In genomic region chr17:75099881-75100595, GRCh38 we compare ENCODE assay signal across 21 cellular contexts. TPM values are rescaled to one million over a fixed set of nuclear protein-coding genes. Genes with fewer than 3 reads are reported as not detected.
DNase-seq lines count a peak whose midpoint lies in the region; ATAC-seq and TF ChIP-seq lines count a peak whose summit lies in the region.
"Had no signal": no experiment of that assay in that cellular context is flagged by ENCODE, and none has a peak within 500 bp of the region (broad histone marks: within the 10 kb centered on the region; RNA-seq: fewer than 3 reads in every experiment).

No MANE protein-coding gene starts in this region.

- H2BK5ac ChIP-seq in IMR-90 (ENCODE audit: low read depth, low read length, poor library complexity, severe bottlenecking) (no peak overlapping the region), neuronal stem cell (ENCODE audit: low read length) (peak overlapping the region; percentile 44)

- H3K4me1 ChIP-seq in IMR-90 (ENCODE audit: control insufficient read depth, insufficient read depth, low read length): peaks cover 4% of the 10 kb centered on the region
- peaks cover 10% of the 10 kb centered on the region for H3K4me1 ChIP-seq in endodermal cell (ENCODE audit: control insufficient read depth, insufficient read depth, low read length)
- H3K4me1 ChIP-seq in neuronal stem cell (ENCODE audit: control insufficient read depth in 2 of 2, insufficient read depth in 1 of 2, low read depth in 1 of 2, low read length in 2 of 2): peaks cover 0 to 3% of the 10 kb centered on the region in 2 donors
- H3K4me1 ChIP-seq in stomach: peaks cover 6 to 32% (median 18%) of the 10 kb centered on the region in 4 donors

- H2AK9ac ChIP-seq in IMR-90 (replicated peaks; ENCODE audit: low read depth, low read length, poor library complexity): peak overlapping the region; percentile 42

- no peak for TF ChIP-seq POLR2A in IMR-90 (IDR thresholded peaks at IDR 0.05; ENCODE audit: low read depth, low read length)
- no peak for TF ChIP-seq POLR2A in stomach (IDR thresholded peaks at IDR 0.05)

- CTCF ChIA-PET in Calu3 (lab: Charles Lee): no interaction called here
- CTCF ChIA-PET in IMR-90 (lab: Yijun Ruan, JAX): no interaction called here

- no peak overlapping the region for H2BK120ac ChIP-seq in IMR-90 (ENCODE audit: low read depth, low read length)
- no peak overlapping the region for H2BK120ac ChIP-seq in neuronal stem cell (ENCODE audit: low read depth, low read length)

- no peak overlapping the region for H2BK12ac ChIP-seq in neuronal stem cell (ENCODE audit: low read length)

- in situ Hi-C loops in IMR-90 (cut with MboI; ENCODE audit: low sequenced_read_pairs): no loop called here

- H3K27me3 Mint-ChIP-seq in Calu3 (ENCODE audit: unreplicated experiment): no peaks in the 10 kb centered on the region
- H3K27me3 Mint-ChIP-seq in endodermal cell (ENCODE audit: insufficient read depth): no peaks in the 10 kb centered on the region
- H3K27me3 Mint-ChIP-seq in activated T-helper 1 cell treated with anti-CD3 and anti-CD28 coated beads, Interleukin-12 subunit alpha, Interleukin-12 subunit beta, Interleukin-2, Interleukin-4 antibody, amounts not matched to agents 30 ng/mL and 10 ng/mL and 1 ng/mL, durations not matched to agents 14 hours and 24 hours and 36 hours (ENCODE audit: insufficient read depth): peaks cover 2% of the 10 kb centered on the region
- H3K27me3 Mint-ChIP-seq: CD4-positive, alpha-beta T cell had no signal

- H4K91ac ChIP-seq in IMR-90 (ENCODE audit: insufficient read depth, low read depth, low read length) (no peak overlapping the region), neuronal stem cell (ENCODE audit: low read depth, low read length, poor library complexity) (peak overlapping the region; percentile 38)

- H3K27ac Mint-ChIP-seq in Calu3 (ENCODE audit: unreplicated experiment) (peak overlapping the region; percentile 33), endodermal cell (no peak overlapping the region)
- H3K27ac Mint-ChIP-seq in activated T-helper 1 cell treated with anti-CD3 and anti-CD28 coated beads, Interleukin-12 subunit alpha, Interleukin-12 subunit beta, Interleukin-2, Interleukin-4 antibody, amounts not matched to agents 30 ng/mL and 10 ng/mL and 1 ng/mL, durations not matched to agents 14 hours and 24 hours and 36 hours: no peak overlapping the region
- H3K27ac Mint-ChIP-seq: CD4-positive, alpha-beta T cell had no signal

- H3K14ac ChIP-seq in IMR-90 (replicated peaks; ENCODE audit: low read depth, low read length) (no peak overlapping the region), neuronal stem cell (ENCODE audit: low read length) (no peak overlapping the region)

- H3K9me3 ChIP-seq in IMR-90 (ENCODE audit: control insufficient read depth, insufficient read depth, low read length): no peaks in the 10 kb centered on the region
- H3K9me3 ChIP-seq in endodermal cell (ENCODE audit: control insufficient read depth, low read length): no peaks in the 10 kb centered on the region
- no peaks in the 10 kb centered on the region for H3K9me3 ChIP-seq in neuronal stem cell (replicated peaks in 1 of 2; ENCODE audit: control insufficient read depth in 2 of 2, insufficient read depth in 1 of 2, low read depth in 1 of 2, low read length in 2 of 2)
- no peaks in the 10 kb centered on the region for H3K9me3 ChIP-seq in stomach
- H3K9me3 ChIP-seq: A549, Caco-2, HAP-1 had no signal

- WGBS in IMR-90 (ENCODE audit: extremely low coverage in 2 of 2, insufficient read length in 1 of 2), 2 experiments: 97% methylated on average over 25 of the region's 31 CpGs; no CpG with 5 or more reads in 1 of the 2 experiments
- WGBS in endodermal cell (ENCODE audit: insufficient coverage in 1 of 2, insufficient read length in 1 of 2), 2 experiments: 96 to 97% methylated on average over 28 to 31 of the region's 31 CpGs
- no CpG with 5 or more reads among the region's 31 CpGs for WGBS in neuronal stem cell (ENCODE audit: extremely low coverage in 2 of 2, insufficient read length in 2 of 2, insufficient replicate concordance in 1 of 2), 2 donors
- WGBS in stomach, 5 donors: 91 to 96% (median 96%) methylated on average over 19 to 31 of the region's 31 CpGs

- no peak overlapping the region for H2AK5ac ChIP-seq in IMR-90 (ENCODE audit: low read depth, low read length)
- peak overlapping the region; percentile 52 for H2AK5ac ChIP-seq in neuronal stem cell (ENCODE audit: low read depth, low read length)

- TF ChIP-seq CTCF in Calu3 (IDR thresholded peaks at IDR 0.05; ENCODE audit: unreplicated experiment) (no peak), IMR-90 (conservative IDR thresholded peaks at IDR 0.05; ENCODE audit: low read depth, low read length) (no peak), endodermal cell (conservative IDR thresholded peaks at IDR 0.05) (no peak), stomach (IDR thresholded peaks at IDR 0.05) (no peak)

- no peak overlapping the region for H4K5ac ChIP-seq in IMR-90 (ENCODE audit: low read depth, low read length)

- no peak for TF ChIP-seq EP300 in stomach (IDR thresholded peaks at IDR 0.05)

- H3K36me3 ChIP-seq in IMR-90 (ENCODE audit: control insufficient read depth, insufficient read depth, low read length) (peaks cover 9% of the 10 kb centered on the region), endodermal cell (ENCODE audit: control insufficient read depth, insufficient read depth, low read length) (peaks cover 21% of the 10 kb centered on the region), neuronal stem cell (replicated peaks in 1 of 2; ENCODE audit: control insufficient read depth in 2 of 2, insufficient read depth in 2 of 2, low read length in 2 of 2) (peaks cover 0 to 1% of the 10 kb centered on the region in 2 donors), stomach (peaks cover 22 to 56% (median 46%) of the 10 kb centered on the region in 4 donors)

- peaks cover 0 to 2% of the 10 kb centered on the region in 2 experiments; a peak in 1 of 4 replicates for H3K79me1 ChIP-seq in IMR-90 (ENCODE audit: low read depth in 1 of 2, low read length in 2 of 2)
- no peaks in the 10 kb centered on the region for H3K79me1 ChIP-seq in neuronal stem cell (ENCODE audit: low read depth, low read length)

- dilution Hi-C loops in IMR-90 (cut with HindIII; ENCODE audit: low sequenced_read_pairs, unreplicated experiment): no loop called here

- no peaks in the 10 kb centered on the region; the same call in 1 of the 2 replicates for H4K20me1 ChIP-seq in IMR-90 (ENCODE audit: insufficient read depth, low read length)

- H3K27me3 ChIP-seq in IMR-90 (ENCODE audit: control insufficient read depth, insufficient read depth, low read length): no peaks in the 10 kb centered on the region
- no peaks in the 10 kb centered on the region for H3K27me3 ChIP-seq in endodermal cell (ENCODE audit: control insufficient read depth, insufficient read depth, low read length, poor library complexity, severe bottlenecking)
- peaks cover 0 to 4% (median 0%) of the 10 kb centered on the region in 3 experiments for H3K27me3 ChIP-seq in neuronal stem cell (ENCODE audit: control insufficient read depth in 3 of 3, insufficient read depth in 3 of 3, low read depth in 1 of 3, low read length in 3 of 3)
- H3K27me3 ChIP-seq in stomach: no peaks in the 10 kb centered on the region

- intact Hi-C loops in Calu3 (cut with micrococcal nuclease; ENCODE audit: unreplicated experiment) (no loop called here), IMR-90 (cut with micrococcal nuclease) (no loop called here), stomach (cut with DNase I; ENCODE audit: low total_unique reads) (no loop called here)
- intact Hi-C loops in activated T-helper 1 cell treated with anti-CD3 and anti-CD28 coated beads, Interleukin-12 subunit alpha, Interleukin-12 subunit beta, Interleukin-2, Interleukin-4 antibody, amounts not matched to agents 30 ng/mL and 10 ng/mL and 1 ng/mL, durations not matched to agents 14 hours and 24 hours and 36 hours (cut with micrococcal nuclease): no loop called here

- BruUV-seq in Calu3 (replicated peaks; lab: Mats Ljungman, UMichigan) (no TSS peak), IMR-90 (replicated peaks; lab: Mats Ljungman, UMichigan) (no TSS peak)

- H3K4me3 ChIP-seq in IMR-90 (ENCODE audit: insufficient read depth, low read depth, low read length) (no peak overlapping the region), endodermal cell (ENCODE audit: low read length) (no peak overlapping the region), neuronal stem cell (ENCODE audit: low read length in 2 of 2) (no peak overlapping the region), stomach (no peak overlapping the region)
- H3K4me3 ChIP-seq: A549, HAP-1 had no signal

- H3K9me1 ChIP-seq in IMR-90 (ENCODE audit: insufficient read depth, low read length): no peaks in the 10 kb centered on the region

- H3K56ac ChIP-seq in IMR-90 (ENCODE audit: extremely low read depth, insufficient read depth, low read length): no peak overlapping the region

- no peak overlapping the region for H3K4me2 ChIP-seq in IMR-90 (ENCODE audit: low read depth, low read length)
- no peak overlapping the region for H3K4me2 ChIP-seq in neuronal stem cell (ENCODE audit: insufficient read depth, low read length, poor library complexity, severe bottlenecking)
- H3K4me2 ChIP-seq: A549 had no signal

- no peak for TF ChIP-seq RAD21 in IMR-90 (IDR thresholded peaks at IDR 0.05; ENCODE audit: low read length)

- H4K8ac ChIP-seq in IMR-90 (ENCODE audit: low read depth in 2 of 2, low read length in 2 of 2): no peak overlapping the region
- no peak overlapping the region for H4K8ac ChIP-seq in neuronal stem cell (ENCODE audit: low read depth, low read length)

- DNase-seq in Calu3: no peak
- no peak for DNase-seq in IMR-90
- peak; percentile 54 for DNase-seq in endodermal cell
- no peak for DNase-seq in neuronal stem cell (ENCODE audit: low spot score)
- no peak for DNase-seq in stomach
- no peak for DNase-seq in cortex of kidney (lab: John Stamatoyannopoulos, UW)
- no peak for DNase-seq in activated T-helper 1 cell treated with anti-CD3 and anti-CD28 coated beads, Interleukin-12 subunit alpha, Interleukin-12 subunit beta, Interleukin-2, Interleukin-4 antibody, amounts not matched to agents 30 ng/mL and 10 ng/mL and 1 ng/mL, durations not matched to agents 14 hours and 24 hours and 36 hours (ENCODE audit: low spot score)
- DNase-seq: AML-193; Caco-2; CD4-positive, alpha-beta T cell; DMS153; DMS79; GDM1; GOT3 had no signal

- no peak overlapping the region for H2AFZ ChIP-seq in IMR-90 (replicated peaks; ENCODE audit: low read length, poor library complexity)
- no peak overlapping the region for H2AFZ ChIP-seq in neuronal stem cell (ENCODE audit: low read length)

- H2BK15ac ChIP-seq in IMR-90 (ENCODE audit: low read depth, low read length) (no peak overlapping the region), neuronal stem cell (ENCODE audit: low read length) (no peak overlapping the region)

- no peak overlapping the region for H3K18ac ChIP-seq in IMR-90 (ENCODE audit: low read depth, low read length)
- H3K18ac ChIP-seq in neuronal stem cell (ENCODE audit: low read length): no peak overlapping the region

- H2BK20ac ChIP-seq in IMR-90 (ENCODE audit: low read depth, low read length): no peak overlapping the region

- POLR2A ChIA-PET in IMR-90 (lab: Charles Lee; ENCODE audit: unreplicated experiment): no interaction called here

- no peak overlapping the region for H3K27ac ChIP-seq in IMR-90 (ENCODE audit: insufficient read depth, low read length)
- no peak overlapping the region for H3K27ac ChIP-seq in endodermal cell (ENCODE audit: low read depth, low read length)
- H3K27ac ChIP-seq in neuronal stem cell (replicated peaks; ENCODE audit: low read length): no peak overlapping the region
- no peak overlapping the region for H3K27ac ChIP-seq in stomach
- H3K27ac ChIP-seq: 22Rv1, C4-2B had no signal

- H3K4me1 Mint-ChIP-seq in Calu3 (ENCODE audit: low read depth, unreplicated experiment) (peaks cover 15% of the 10 kb centered on the region), endodermal cell (peaks cover 31% of the 10 kb centered on the region)
- H3K4me1 Mint-ChIP-seq in activated T-helper 1 cell treated with anti-CD3 and anti-CD28 coated beads, Interleukin-12 subunit alpha, Interleukin-12 subunit beta, Interleukin-2, Interleukin-4 antibody, amounts not matched to agents 30 ng/mL and 10 ng/mL and 1 ng/mL, durations not matched to agents 14 hours and 24 hours and 36 hours (ENCODE audit: low read depth): no peaks in the 10 kb centered on the region

- no peaks in the 10 kb centered on the region for H3K9me3 Mint-ChIP-seq in Calu3 (ENCODE audit: low read depth, unreplicated experiment)
- H3K9me3 Mint-ChIP-seq in endodermal cell: no peaks in the 10 kb centered on the region
- no peaks in the 10 kb centered on the region for H3K9me3 Mint-ChIP-seq in activated T-helper 1 cell treated with anti-CD3 and anti-CD28 coated beads, Interleukin-12 subunit alpha, Interleukin-12 subunit beta, Interleukin-2, Interleukin-4 antibody, amounts not matched to agents 30 ng/mL and 10 ng/mL and 1 ng/mL, durations not matched to agents 14 hours and 24 hours and 36 hours
- H3K9me3 Mint-ChIP-seq: CD4-positive, alpha-beta T cell had no signal

- no peak for ATAC-seq in IMR-90 (ENCODE audit: low read depth)
- no peak for ATAC-seq in HG02588 (IDR thresholded peaks at IDR 0.05; ENCODE audit: unreplicated experiment)
- ATAC-seq: A549, HepG2 had no signal

- no peak overlapping the region for H3K4me3 Mint-ChIP-seq in Calu3 (ENCODE audit: low read depth, unreplicated experiment)
- no peak overlapping the region for H3K4me3 Mint-ChIP-seq in endodermal cell
- no peak overlapping the region for H3K4me3 Mint-ChIP-seq in activated T-helper 1 cell treated with anti-CD3 and anti-CD28 coated beads, Interleukin-12 subunit alpha, Interleukin-12 subunit beta, Interleukin-2, Interleukin-4 antibody, amounts not matched to agents 30 ng/mL and 10 ng/mL and 1 ng/mL, durations not matched to agents 14 hours and 24 hours and 36 hours
- H3K4me3 Mint-ChIP-seq: CD4-positive, alpha-beta T cell had no signal

- peaks cover 95% of the 10 kb centered on the region for H3K36me3 Mint-ChIP-seq in Calu3 (ENCODE audit: insufficient read depth, unreplicated experiment)
- peaks cover 61% of the 10 kb centered on the region for H3K36me3 Mint-ChIP-seq in endodermal cell (ENCODE audit: low read depth)
- peaks cover 5% of the 10 kb centered on the region for H3K36me3 Mint-ChIP-seq in activated T-helper 1 cell treated with anti-CD3 and anti-CD28 coated beads, Interleukin-12 subunit alpha, Interleukin-12 subunit beta, Interleukin-2, Interleukin-4 antibody, amounts not matched to agents 30 ng/mL and 10 ng/mL and 1 ng/mL, durations not matched to agents 14 hours and 24 hours and 36 hours (ENCODE audit: low read depth)

- H3K23ac ChIP-seq in IMR-90 (ENCODE audit: low read depth, low read length) (no peak overlapping the region), neuronal stem cell (ENCODE audit: low read depth, low read length, poor library complexity) (peak overlapping the region; percentile 34)

- H3K4ac ChIP-seq in IMR-90 (ENCODE audit: low read depth, low read length): no peak overlapping the region; the same call in 1 of the 2 replicates
- no peak overlapping the region for H3K4ac ChIP-seq in neuronal stem cell (ENCODE audit: low read length)

- H3K9ac ChIP-seq in IMR-90 (ENCODE audit: low read depth, low read length) (no peak overlapping the region), endodermal cell (ENCODE audit: extremely low read depth, low read length, poor library complexity, severe bottlenecking) (no peak overlapping the region), neuronal stem cell (ENCODE audit: low read depth, low read length, poor library complexity) (peak overlapping the region; percentile 79)

RNA-seq across cellular contexts. Expression of gene ARMC7, which starts 9.7 kb away (rescaled TPM):
- total RNA-seq in Calu3 (2022): 18.6 and 19.8 TPM in 2 replicates
- 1.7 and 1.8 TPM in 2 replicates for total RNA-seq in IMR-90 (2012; rRNA removed)
- 6.9 and 7.3 TPM in 2 replicates for polyA plus RNA-seq in IMR-90 (2012; rRNA removed)
- 7.1 and 7.3 TPM in 2 replicates for polyA plus RNA-seq in IMR-90 (2012; cell fraction: cytosol; rRNA removed)
- polyA plus RNA-seq in IMR-90 (2012; cell fraction: nucleus; rRNA removed; ENCODE audit: low replicate concordance): 4.8 and 7.7 TPM in 2 replicates
- total RNA-seq in endodermal cell: 10 to 100 TPM; 20.0 to 26.6 TPM
- 14.0 TPM for polyA plus RNA-seq in endodermal cell (2013, experiment 1 of 2)
- polyA plus RNA-seq in endodermal cell (2013, experiment 2 of 2): 12.3 TPM
- polyA plus RNA-seq in neuronal stem cell (2013, experiment 1 of 2): 7.3 TPM
- 6.9 TPM for polyA plus RNA-seq in neuronal stem cell (2013, experiment 2 of 2)
- total RNA-seq in stomach: 10 to 100 TPM in 4 of 5 donors, 1 to 10 TPM in 1; 2.2 to 26.8 (median 13.9) TPM
- polyA plus RNA-seq in stomach: 10 to 100 TPM in 2 of 3 donors, 1 to 10 TPM in 1; 9.6 to 10.8 (median 10.7) TPM
- total RNA-seq in activated T-helper 1 cell treated with anti-CD3 and anti-CD28 coated beads, Interleukin-12 subunit alpha, Interleukin-12 subunit beta, Interleukin-2, Interleukin-4 antibody, amounts not matched to agents 30 ng/mL and 10 ng/mL and 1 ng/mL, durations not matched to agents 14 hours and 24 hours and 36 hours: 11.6 and 13.0 TPM in 2 replicates

RNA-seq across cellular contexts. Expression of gene SLC16A5, which starts 12.3 kb away (rescaled TPM):
- total RNA-seq in Calu3 (2022): 124 and 187 TPM in 2 replicates
- total RNA-seq in IMR-90 (2012; rRNA removed): 1.1 and 1.8 TPM in 2 replicates
- polyA plus RNA-seq in IMR-90 (2012; rRNA removed): 5.9 and 7.1 TPM in 2 replicates
- polyA plus RNA-seq in IMR-90 (2012; cell fraction: cytosol; rRNA removed): 1.9 and 9.5 TPM in 2 replicates
- 19.4 and 39.3 TPM in 2 replicates for polyA plus RNA-seq in IMR-90 (2012; cell fraction: nucleus; rRNA removed; ENCODE audit: low replicate concordance)
- 10 to 100 TPM; 28.8 to 54.0 TPM for total RNA-seq in endodermal cell
- 10.8 TPM for polyA plus RNA-seq in endodermal cell (2013, experiment 1 of 2)
- 7.6 TPM for polyA plus RNA-seq in endodermal cell (2013, experiment 2 of 2)
- polyA plus RNA-seq in neuronal stem cell (2013, experiment 1 of 2): 7.7 TPM
- 7.9 TPM for polyA plus RNA-seq in neuronal stem cell (2013, experiment 2 of 2)
- 100 to 1,000 TPM in 1 of 5 donors, 10 to 100 TPM in 4; 30.3 to 132 (median 57.1) TPM for total RNA-seq in stomach
- 1 to 10 TPM; 6.8 to 9.0 (median 7.9) TPM for polyA plus RNA-seq in stomach
- total RNA-seq in activated T-helper 1 cell treated with anti-CD3 and anti-CD28 coated beads, Interleukin-12 subunit alpha, Interleukin-12 subunit beta, Interleukin-2, Interleukin-4 antibody, amounts not matched to agents 30 ng/mL and 10 ng/mL and 1 ng/mL, durations not matched to agents 14 hours and 24 hours and 36 hours: 5.5 and 7.2 TPM in 2 replicates
- total RNA-seq: Daoy had no signal

RNA-seq across cellular contexts. Expression of gene NT5C, which starts 31.5 kb away (rescaled TPM):
- total RNA-seq in Calu3 (2022) (56.6 and 58.2 TPM in 2 replicates), IMR-90 (2012; rRNA removed) (23.1 and 24.0 TPM in 2 replicates), endodermal cell (10 to 100 TPM; 69.1 to 80.3 TPM), stomach (100 to 1,000 TPM in 3 of 5 donors, 10 to 100 TPM in 2; 24.1 to 472 (median 150) TPM)
- polyA plus RNA-seq in IMR-90 (2012; rRNA removed) (44.6 and 62.1 TPM in 2 replicates), stomach (100 to 1,000 TPM in 2 of 3 donors, 10 to 100 TPM in 1; 60.5 to 120 (median 117) TPM)
- 36.7 and 49.9 TPM in 2 replicates for polyA plus RNA-seq in IMR-90 (2012; cell fraction: cytosol; rRNA removed)
- 78.2 and 163 TPM in 2 replicates for polyA plus RNA-seq in IMR-90 (2012; cell fraction: nucleus; rRNA removed; ENCODE audit: low replicate concordance)
- 71.1 TPM for polyA plus RNA-seq in endodermal cell (2013, experiment 1 of 2)
- 57.0 TPM for polyA plus RNA-seq in endodermal cell (2013, experiment 2 of 2)
- polyA plus RNA-seq in neuronal stem cell (2013, experiment 1 of 2): 59.9 TPM
- 58.9 TPM for polyA plus RNA-seq in neuronal stem cell (2013, experiment 2 of 2)
- 80.0 and 80.1 TPM in 2 replicates for total RNA-seq in activated T-helper 1 cell treated with anti-CD3 and anti-CD28 coated beads, Interleukin-12 subunit alpha, Interleukin-12 subunit beta, Interleukin-2, Interleukin-4 antibody, amounts not matched to agents 30 ng/mL and 10 ng/mL and 1 ng/mL, durations not matched to agents 14 hours and 24 hours and 36 hours

RNA-seq across cellular contexts. Expression of gene KCTD2, which starts 53.0 kb away (rescaled TPM):
- total RNA-seq in Calu3 (2022): 24.4 TPM in 2 replicates
- 9.1 and 9.4 TPM in 2 replicates for total RNA-seq in IMR-90 (2012; rRNA removed)
- polyA plus RNA-seq in IMR-90 (2012; rRNA removed): 18.3 and 18.4 TPM in 2 replicates
- 10.8 and 16.4 TPM in 2 replicates for polyA plus RNA-seq in IMR-90 (2012; cell fraction: cytosol; rRNA removed)
- 9.9 and 12.6 TPM in 2 replicates for polyA plus RNA-seq in IMR-90 (2012; cell fraction: nucleus; rRNA removed; ENCODE audit: low replicate concordance)
- total RNA-seq in endodermal cell: 10 to 100 TPM; 27.7 to 32.8 TPM
- polyA plus RNA-seq in endodermal cell (2013, experiment 1 of 2): 29.2 TPM
- polyA plus RNA-seq in endodermal cell (2013, experiment 2 of 2): 25.5 TPM
- polyA plus RNA-seq in neuronal stem cell (2013, experiment 1 of 2): 24.7 TPM
- polyA plus RNA-seq in neuronal stem cell (2013, experiment 2 of 2): 24.7 TPM
- 10 to 100 TPM in 4 of 5 donors, 1 to 10 TPM in 1; 9.9 to 25.8 (median 12.5) TPM for total RNA-seq in stomach
- 10 to 100 TPM; 10.6 to 13.1 (median 11.2) TPM for polyA plus RNA-seq in stomach
- total RNA-seq in activated T-helper 1 cell treated with anti-CD3 and anti-CD28 coated beads, Interleukin-12 subunit alpha, Interleukin-12 subunit beta, Interleukin-2, Interleukin-4 antibody, amounts not matched to agents 30 ng/mL and 10 ng/mL and 1 ng/mL, durations not matched to agents 14 hours and 24 hours and 36 hours: 21.2 and 22.6 TPM in 2 replicates

RNA-seq across cellular contexts. Expression of gene ATP5PD, which starts 53.3 kb away (rescaled TPM):
- 288 and 289 TPM in 2 replicates for total RNA-seq in Calu3 (2022)
- 365 and 373 TPM in 2 replicates for total RNA-seq in IMR-90 (2012; rRNA removed)
- polyA plus RNA-seq in IMR-90 (2012; rRNA removed): 331 and 425 TPM in 2 replicates
- 109 and 263 TPM in 2 replicates for polyA plus RNA-seq in IMR-90 (2012; cell fraction: cytosol; rRNA removed)
- polyA plus RNA-seq in IMR-90 (2012; cell fraction: nucleus; rRNA removed; ENCODE audit: low replicate concordance): 38.0 and 159 TPM in 2 replicates
- total RNA-seq in endodermal cell: 100 to 1,000 TPM; 244 to 295 TPM
- polyA plus RNA-seq in endodermal cell (2013, experiment 1 of 2): 203 TPM
- 189 TPM for polyA plus RNA-seq in endodermal cell (2013, experiment 2 of 2)
- 310 TPM for polyA plus RNA-seq in neuronal stem cell (2013, experiment 1 of 2)
- polyA plus RNA-seq in neuronal stem cell (2013, experiment 2 of 2): 301 TPM
- 100 to 1,000 TPM in 4 of 5 donors, 10 to 100 TPM in 1; 77.0 to 307 (median 205) TPM for total RNA-seq in stomach
- 100 to 1,000 TPM; 474 to 681 (median 546) TPM for polyA plus RNA-seq in stomach
- 152 and 165 TPM in 2 replicates for total RNA-seq in activated T-helper 1 cell treated with anti-CD3 and anti-CD28 coated beads, Interleukin-12 subunit alpha, Interleukin-12 subunit beta, Interleukin-2, Interleukin-4 antibody, amounts not matched to agents 30 ng/mL and 10 ng/mL and 1 ng/mL, durations not matched to agents 14 hours and 24 hours and 36 hours
